Comparison of ENCODE assay signal across 23 cellular contexts in genomic region chr11:26084313-26084712, GRCh38.
"Had no signal": no experiment of that assay in that cellular context is flagged by ENCODE, and none has a peak within 500 bp of the region (broad histone marks: within the 10 kb centered on the region; RNA-seq: fewer than 3 reads in every experiment).

No MANE protein-coding gene starts in this region.

- H3K9me3 ChIP-seq: esophagus squamous epithelium, gastrocnemius medialis, heart right ventricle, left lung, lower lobe of right lung, mucosa of descending colon had no signal

- H3K36me3 ChIP-seq: esophagus squamous epithelium, gastrocnemius medialis, heart right ventricle, left lung, lower lobe of right lung had no signal

- H3K27ac ChIP-seq: epithelial cell of prostate, esophagus squamous epithelium, gastrocnemius medialis, heart right ventricle, left lung, lower lobe of right lung had no signal

- DNase-seq: cortex of kidney; effector CD8-positive, alpha-beta T cell; effector memory CD8-positive, alpha-beta T cell; endodermal cell; erythroblast; esophagus squamous epithelium; foreskin fibroblast; foreskin melanocyte; gastrocnemius medialis; glutamatergic neuron; head of caudate nucleus; heart right ventricle; hippocampal formation; left cardiac atrium; left lung; left ventricle myocardium superior; lower lobe of right lung; mesenchymal stem cell; mucosa of descending colon; naive B cell; naive thymus-derived CD8-positive, alpha-beta T cell had no signal

- ATAC-seq: effector memory CD8-positive, alpha-beta T cell; esophagus mucosa; gastrocnemius medialis; heart right ventricle; left cardiac atrium; left lung; left ventricle myocardium superior; lower lobe of right lung; mucosa of descending colon; naive thymus-derived CD8-positive, alpha-beta T cell had no signal

- H3K4me3 ChIP-seq: esophagus squamous epithelium, gastrocnemius medialis, heart right ventricle, left lung, lower lobe of right lung, mucosa of descending colon had no signal

- H3K27me3 ChIP-seq: esophagus squamous epithelium, gastrocnemius medialis, heart right ventricle, left lung had no signal

- H3K4me1 ChIP-seq: esophagus squamous epithelium, gastrocnemius medialis, heart right ventricle, left lung, lower lobe of right lung had no signal
